In the genomic region with DNA sequence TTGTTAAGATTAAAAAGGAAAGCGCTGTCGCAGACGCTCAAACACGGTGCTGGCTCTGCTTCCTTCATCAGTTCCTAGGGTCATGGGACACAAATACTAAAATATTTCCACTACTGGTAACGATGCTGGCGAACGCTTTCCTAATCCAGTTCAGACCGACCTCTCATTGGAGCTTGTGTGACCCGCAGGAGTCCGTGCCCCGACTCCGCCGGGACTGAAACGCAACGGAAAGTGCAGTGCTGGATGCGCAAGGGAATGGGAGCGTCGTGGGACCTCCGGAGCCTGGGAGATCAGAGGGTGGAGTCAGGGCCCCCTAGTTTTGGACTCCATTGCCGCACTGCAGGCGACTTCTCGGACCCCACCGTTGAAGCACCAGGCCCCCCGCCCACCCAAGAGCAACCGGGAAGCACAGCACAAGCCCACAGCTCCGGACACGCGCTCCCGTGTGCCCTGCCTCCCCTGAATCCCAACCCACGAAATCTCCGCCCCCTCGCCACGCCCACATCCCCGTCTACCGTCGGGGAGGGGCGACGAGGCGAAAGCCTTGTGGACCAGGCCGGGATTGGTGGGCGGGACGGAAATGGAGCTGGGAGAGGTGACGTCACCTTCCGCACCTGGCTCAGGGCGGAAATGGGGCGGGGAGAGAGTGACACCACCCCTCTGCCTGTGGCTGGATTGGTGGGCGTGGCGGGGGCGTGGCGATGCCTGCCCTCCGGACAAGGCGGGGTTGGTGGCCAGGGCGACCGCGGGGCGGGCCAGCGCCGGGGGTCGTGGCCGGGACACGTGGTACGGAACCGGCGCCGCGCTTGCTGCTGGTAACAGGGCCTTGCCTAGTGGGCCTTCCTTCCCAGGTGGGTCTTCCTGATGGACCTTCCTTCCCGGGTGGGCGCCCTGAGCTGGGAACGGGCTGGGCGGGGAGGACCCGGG, we compare ENCODE assay signal across 1 cellular context.
TF ChIP-seq lines count a peak whose summit lies in the region.

A gene (plus strand): TSS at position 783 of the 927 bp plus-strand sequence. CDS start 3,611 bp downstream, outside the sequence.

TF ChIP-seq in K562, 482 proteins besides CTCF, POLR2A, EP300 and RAD21 (continued from another document and continues in another):
- TF ChIP-seq, protein P1, sequence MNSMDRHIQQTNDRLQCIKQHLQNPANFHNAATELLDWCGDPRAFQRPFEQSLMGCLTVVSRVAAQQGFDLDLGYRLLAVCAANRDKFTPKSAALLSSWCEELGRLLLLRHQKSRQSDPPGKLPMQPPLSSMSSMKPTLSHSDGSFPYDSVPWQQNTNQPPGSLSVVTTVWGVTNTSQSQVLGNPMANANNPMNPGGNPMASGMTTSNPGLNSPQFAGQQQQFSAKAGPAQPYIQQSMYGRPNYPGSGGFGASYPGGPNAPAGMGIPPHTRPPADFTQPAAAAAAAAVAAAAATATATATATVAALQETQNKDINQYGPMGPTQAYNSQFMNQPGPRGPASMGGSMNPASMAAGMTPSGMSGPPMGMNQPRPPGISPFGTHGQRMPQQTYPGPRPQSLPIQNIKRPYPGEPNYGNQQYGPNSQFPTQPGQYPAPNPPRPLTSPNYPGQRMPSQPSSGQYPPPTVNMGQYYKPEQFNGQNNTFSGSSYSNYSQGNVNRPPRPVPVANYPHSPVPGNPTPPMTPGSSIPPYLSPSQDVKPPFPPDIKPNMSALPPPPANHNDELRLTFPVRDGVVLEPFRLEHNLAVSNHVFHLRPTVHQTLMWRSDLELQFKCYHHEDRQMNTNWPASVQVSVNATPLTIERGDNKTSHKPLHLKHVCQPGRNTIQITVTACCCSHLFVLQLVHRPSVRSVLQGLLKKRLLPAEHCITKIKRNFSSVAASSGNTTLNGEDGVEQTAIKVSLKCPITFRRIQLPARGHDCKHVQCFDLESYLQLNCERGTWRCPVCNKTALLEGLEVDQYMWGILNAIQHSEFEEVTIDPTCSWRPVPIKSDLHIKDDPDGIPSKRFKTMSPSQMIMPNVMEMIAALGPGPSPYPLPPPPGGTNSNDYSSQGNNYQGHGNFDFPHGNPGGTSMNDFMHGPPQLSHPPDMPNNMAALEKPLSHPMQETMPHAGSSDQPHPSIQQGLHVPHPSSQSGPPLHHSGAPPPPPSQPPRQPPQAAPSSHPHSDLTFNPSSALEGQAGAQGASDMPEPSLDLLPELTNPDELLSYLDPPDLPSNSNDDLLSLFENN (IDR thresholded peaks at IDR 0.05; ENCODE audit: low read depth in 2 of 2, low read length in 2 of 2), result no peak
- TF ChIP-seq CCAR2 (IDR thresholded peaks at IDR 0.05; ENCODE audit: low read depth, low read length) (no peak), TBP (optimal IDR thresholded peaks at IDR 0.05; ENCODE audit: low read depth, low read length) (peak; percentile 41), ZNF384 (IDR thresholded peaks at IDR 0.05; ENCODE audit: low read depth, low read length) (no peak), TCF7L2 (IDR thresholded peaks at IDR 0.05; ENCODE audit: low read depth, low read length) (no peak), FOXA1 (IDR thresholded peaks at IDR 0.05; ENCODE audit: borderline replicate concordance) (no peak), PHF8 (IDR thresholded peaks at IDR 0.05; ENCODE audit: borderline replicate concordance, low read length) (peak; percentile 80; the same call in 1 of the 2 replicates), CBX5 (IDR thresholded peaks at IDR 0.05; ENCODE audit: borderline replicate concordance, low read depth) (peak; percentile 4; the same call in 1 of the 2 replicates), ESRRB (CRISPR knock-in tag; IDR thresholded peaks at IDR 0.05; ENCODE audit: borderline replicate concordance) (no peak), HIVEP1 (CRISPR knock-in tag; IDR thresholded peaks at IDR 0.05) (no peak), RBM25 (IDR thresholded peaks at IDR 0.05; ENCODE audit: low read depth, low read length, severe bottlenecking) (no peak), MCM3 (IDR thresholded peaks at IDR 0.05) (no peak), ZNF583 (CRISPR knock-in tag; IDR thresholded peaks at IDR 0.05) (no peak), ZNF764 (CRISPR knock-in tag; IDR thresholded peaks at IDR 0.05; ENCODE audit: low read depth) (no peak), PPARD (CRISPR knock-in tag; IDR thresholded peaks at IDR 0.05) (no peak), ZEB2 (IDR thresholded peaks at IDR 0.05) (no peak), NFIC (IDR thresholded peaks at IDR 0.05) (no peak), PHTF2 (CRISPR knock-in tag; IDR thresholded peaks at IDR 0.05) (no peak), ZNF431 (CRISPR knock-in tag; IDR thresholded peaks at IDR 0.05) (no peak), CREB1 (IDR thresholded peaks at IDR 0.05) (peak; percentile 68), CREB1 (CRISPR knock-in tag; IDR thresholded peaks at IDR 0.05) (peak; percentile 89), BMI1 (IDR thresholded peaks at IDR 0.05; ENCODE audit: low read length) (no peak), ZC3H8 (IDR thresholded peaks at IDR 0.05) (no peak), ZNF134 (CRISPR knock-in tag; conservative IDR thresholded peaks at IDR 0.05) (no peak), ATF1 (CRISPR knock-in tag; IDR thresholded peaks at IDR 0.05) (no peak), ATF1 (tag; IDR thresholded peaks at IDR 0.05) (peak; percentile 97), KAT8 (IDR thresholded peaks at IDR 0.05; ENCODE audit: low read depth) (no peak), SMARCA5 (IDR thresholded peaks at IDR 0.05) (no peak), ZKSCAN1 (IDR thresholded peaks at IDR 0.05; ENCODE audit: low read depth, low read length) (0 out of 2 replicates have a peak, but pooled peaks have one; percentile 5), ZBED1 (IDR thresholded peaks at IDR 0.05) (no peak), FOXK1 (CRISPR knock-in tag; IDR thresholded peaks at IDR 0.05; ENCODE audit: borderline replicate concordance) (no peak), ESRRA (IDR thresholded peaks at IDR 0.05; ENCODE audit: borderline replicate concordance, low read depth) (no peak), SIN3B (IDR thresholded peaks at IDR 0.05; ENCODE audit: low read depth) (no peak), ZFX (CRISPR knock-in tag; IDR thresholded peaks at IDR 0.05) (peak; percentile 96; the same call in 1 of the 2 replicates), C11orf30 (IDR thresholded peaks at IDR 0.05; ENCODE audit: low read depth) (no peak), FOXJ2 (tag; IDR thresholded peaks at IDR 0.05) (no peak), DMBX1 (CRISPR knock-in tag; IDR thresholded peaks at IDR 0.05; ENCODE audit: borderline replicate concordance) (no peak), ETV1 (tag; conservative IDR thresholded peaks at IDR 0.05; ENCODE audit: low read depth) (peak; percentile 37; the same call in 1 of the 2 replicates), SIRT6 (IDR thresholded peaks at IDR 0.05; ENCODE audit: low read depth, low read length) (no peak), HMG20A (CRISPR knock-in tag; conservative IDR thresholded peaks at IDR 0.05) (no peak), ZNF551 (CRISPR knock-in tag; IDR thresholded peaks at IDR 0.05) (no peak), MYC (IDR thresholded peaks at IDR 0.05; ENCODE audit: low read depth, low read length) (peak; percentile 85), MYC (CRISPR knock-in tag; IDR thresholded peaks at IDR 0.05; ENCODE audit: borderline replicate concordance, low read depth) (no peak), ZNF347 (CRISPR knock-in tag; IDR thresholded peaks at IDR 0.05; ENCODE audit: low read depth) (no peak), CXXC5 (CRISPR knock-in tag; IDR thresholded peaks at IDR 0.05) (peak; percentile 58), YY1 (IDR thresholded peaks at IDR 0.05; ENCODE audit: borderline replicate concordance in 1 of 3, control insufficient read depth in 1 of 3, extremely low read depth in 1 of 3, insufficient read depth in 3 of 3, insufficient read length in 1 of 3, insufficient replicate concordance in 2 of 3, low read depth in 1 of 3, low read length in 2 of 3) (no peak), CHCHD3 (CRISPR knock-in tag; IDR thresholded peaks at IDR 0.05) (no peak), RHOXF2B (CRISPR knock-in tag; conservative IDR thresholded peaks at IDR 0.05) (no peak)
- TF ChIP-seq, protein P2, sequence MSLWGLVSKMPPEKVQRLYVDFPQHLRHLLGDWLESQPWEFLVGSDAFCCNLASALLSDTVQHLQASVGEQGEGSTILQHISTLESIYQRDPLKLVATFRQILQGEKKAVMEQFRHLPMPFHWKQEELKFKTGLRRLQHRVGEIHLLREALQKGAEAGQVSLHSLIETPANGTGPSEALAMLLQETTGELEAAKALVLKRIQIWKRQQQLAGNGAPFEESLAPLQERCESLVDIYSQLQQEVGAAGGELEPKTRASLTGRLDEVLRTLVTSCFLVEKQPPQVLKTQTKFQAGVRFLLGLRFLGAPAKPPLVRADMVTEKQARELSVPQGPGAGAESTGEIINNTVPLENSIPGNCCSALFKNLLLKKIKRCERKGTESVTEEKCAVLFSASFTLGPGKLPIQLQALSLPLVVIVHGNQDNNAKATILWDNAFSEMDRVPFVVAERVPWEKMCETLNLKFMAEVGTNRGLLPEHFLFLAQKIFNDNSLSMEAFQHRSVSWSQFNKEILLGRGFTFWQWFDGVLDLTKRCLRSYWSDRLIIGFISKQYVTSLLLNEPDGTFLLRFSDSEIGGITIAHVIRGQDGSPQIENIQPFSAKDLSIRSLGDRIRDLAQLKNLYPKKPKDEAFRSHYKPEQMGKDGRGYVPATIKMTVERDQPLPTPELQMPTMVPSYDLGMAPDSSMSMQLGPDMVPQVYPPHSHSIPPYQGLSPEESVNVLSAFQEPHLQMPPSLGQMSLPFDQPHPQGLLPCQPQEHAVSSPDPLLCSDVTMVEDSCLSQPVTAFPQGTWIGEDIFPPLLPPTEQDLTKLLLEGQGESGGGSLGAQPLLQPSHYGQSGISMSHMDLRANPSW (CRISPR knock-in tag; IDR thresholded peaks at IDR 0.05), result no peak
- TF ChIP-seq, protein P3, sequence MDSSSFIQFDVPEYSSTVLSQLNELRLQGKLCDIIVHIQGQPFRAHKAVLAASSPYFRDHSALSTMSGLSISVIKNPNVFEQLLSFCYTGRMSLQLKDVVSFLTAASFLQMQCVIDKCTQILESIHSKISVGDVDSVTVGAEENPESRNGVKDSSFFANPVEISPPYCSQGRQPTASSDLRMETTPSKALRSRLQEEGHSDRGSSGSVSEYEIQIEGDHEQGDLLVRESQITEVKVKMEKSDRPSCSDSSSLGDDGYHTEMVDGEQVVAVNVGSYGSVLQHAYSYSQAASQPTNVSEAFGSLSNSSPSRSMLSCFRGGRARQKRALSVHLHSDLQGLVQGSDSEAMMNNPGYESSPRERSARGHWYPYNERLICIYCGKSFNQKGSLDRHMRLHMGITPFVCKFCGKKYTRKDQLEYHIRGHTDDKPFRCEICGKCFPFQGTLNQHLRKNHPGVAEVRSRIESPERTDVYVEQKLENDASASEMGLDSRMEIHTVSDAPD (CRISPR knock-in tag; IDR thresholded peaks at IDR 0.05), result no peak
- TF ChIP-seq, protein P4, sequence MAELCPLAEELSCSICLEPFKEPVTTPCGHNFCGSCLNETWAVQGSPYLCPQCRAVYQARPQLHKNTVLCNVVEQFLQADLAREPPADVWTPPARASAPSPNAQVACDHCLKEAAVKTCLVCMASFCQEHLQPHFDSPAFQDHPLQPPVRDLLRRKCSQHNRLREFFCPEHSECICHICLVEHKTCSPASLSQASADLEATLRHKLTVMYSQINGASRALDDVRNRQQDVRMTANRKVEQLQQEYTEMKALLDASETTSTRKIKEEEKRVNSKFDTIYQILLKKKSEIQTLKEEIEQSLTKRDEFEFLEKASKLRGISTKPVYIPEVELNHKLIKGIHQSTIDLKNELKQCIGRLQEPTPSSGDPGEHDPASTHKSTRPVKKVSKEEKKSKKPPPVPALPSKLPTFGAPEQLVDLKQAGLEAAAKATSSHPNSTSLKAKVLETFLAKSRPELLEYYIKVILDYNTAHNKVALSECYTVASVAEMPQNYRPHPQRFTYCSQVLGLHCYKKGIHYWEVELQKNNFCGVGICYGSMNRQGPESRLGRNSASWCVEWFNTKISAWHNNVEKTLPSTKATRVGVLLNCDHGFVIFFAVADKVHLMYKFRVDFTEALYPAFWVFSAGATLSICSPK (IDR thresholded peaks at IDR 0.05; ENCODE audit: borderline replicate concordance), result no peak
- TF ChIP-seq, protein P5, sequence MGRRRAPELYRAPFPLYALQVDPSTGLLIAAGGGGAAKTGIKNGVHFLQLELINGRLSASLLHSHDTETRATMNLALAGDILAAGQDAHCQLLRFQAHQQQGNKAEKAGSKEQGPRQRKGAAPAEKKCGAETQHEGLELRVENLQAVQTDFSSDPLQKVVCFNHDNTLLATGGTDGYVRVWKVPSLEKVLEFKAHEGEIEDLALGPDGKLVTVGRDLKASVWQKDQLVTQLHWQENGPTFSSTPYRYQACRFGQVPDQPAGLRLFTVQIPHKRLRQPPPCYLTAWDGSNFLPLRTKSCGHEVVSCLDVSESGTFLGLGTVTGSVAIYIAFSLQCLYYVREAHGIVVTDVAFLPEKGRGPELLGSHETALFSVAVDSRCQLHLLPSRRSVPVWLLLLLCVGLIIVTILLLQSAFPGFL (CRISPR knock-in tag; IDR thresholded peaks at IDR 0.05), result no peak
- TF ChIP-seq, protein P6, sequence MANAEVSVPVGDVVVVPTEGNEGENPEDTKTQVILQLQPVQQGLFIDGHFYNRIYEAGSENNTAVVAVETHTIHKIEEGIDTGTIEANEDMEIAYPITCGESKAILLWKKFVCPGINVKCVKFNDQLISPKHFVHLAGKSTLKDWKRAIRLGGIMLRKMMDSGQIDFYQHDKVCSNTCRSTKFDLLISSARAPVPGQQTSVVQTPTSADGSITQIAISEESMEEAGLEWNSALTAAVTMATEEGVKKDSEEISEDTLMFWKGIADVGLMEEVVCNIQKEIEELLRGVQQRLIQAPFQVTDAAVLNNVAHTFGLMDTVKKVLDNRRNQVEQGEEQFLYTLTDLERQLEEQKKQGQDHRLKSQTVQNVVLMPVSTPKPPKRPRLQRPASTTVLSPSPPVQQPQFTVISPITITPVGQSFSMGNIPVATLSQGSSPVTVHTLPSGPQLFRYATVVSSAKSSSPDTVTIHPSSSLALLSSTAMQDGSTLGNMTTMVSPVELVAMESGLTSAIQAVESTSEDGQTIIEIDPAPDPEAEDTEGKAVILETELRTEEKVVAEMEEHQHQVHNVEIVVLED (CRISPR knock-in tag; IDR thresholded peaks at IDR 0.05), result no peak
- TF ChIP-seq, protein P7, sequence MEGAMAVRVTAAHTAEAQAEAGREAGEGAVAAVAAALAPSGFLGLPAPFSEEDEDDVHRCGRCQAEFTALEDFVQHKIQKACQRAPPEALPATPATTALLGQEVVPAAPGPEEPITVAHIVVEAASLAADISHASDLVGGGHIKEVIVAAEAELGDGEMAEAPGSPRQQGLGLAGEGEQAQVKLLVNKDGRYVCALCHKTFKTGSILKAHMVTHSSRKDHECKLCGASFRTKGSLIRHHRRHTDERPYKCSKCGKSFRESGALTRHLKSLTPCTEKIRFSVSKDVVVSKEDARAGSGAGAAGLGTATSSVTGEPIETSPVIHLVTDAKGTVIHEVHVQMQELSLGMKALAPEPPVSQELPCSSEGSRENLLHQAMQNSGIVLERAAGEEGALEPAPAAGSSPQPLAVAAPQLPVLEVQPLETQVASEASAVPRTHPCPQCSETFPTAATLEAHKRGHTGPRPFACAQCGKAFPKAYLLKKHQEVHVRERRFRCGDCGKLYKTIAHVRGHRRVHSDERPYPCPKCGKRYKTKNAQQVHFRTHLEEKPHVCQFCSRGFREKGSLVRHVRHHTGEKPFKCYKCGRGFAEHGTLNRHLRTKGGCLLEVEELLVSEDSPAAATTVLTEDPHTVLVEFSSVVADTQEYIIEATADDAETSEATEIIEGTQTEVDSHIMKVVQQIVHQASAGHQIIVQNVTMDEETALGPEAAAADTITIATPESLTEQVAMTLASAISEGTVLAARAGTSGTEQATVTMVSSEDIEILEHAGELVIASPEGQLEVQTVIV (CRISPR knock-in tag; IDR thresholded peaks at IDR 0.05; ENCODE audit: borderline replicate concordance), result no peak
